In genomic region chr3:26145769-26146168, GRCh38 we compare ENCODE assay signal across 24 cellular contexts.
"Had no signal": no experiment of that assay in that cellular context is flagged by ENCODE, and none has a peak within 500 bp of the region (broad histone marks: within the 10 kb centered on the region; RNA-seq: fewer than 3 reads in every experiment).

No MANE protein-coding gene starts in this region.

- ATAC-seq: psoas muscle; right cardiac atrium; right lobe of liver; stimulated activated effector memory CD8-positive, alpha-beta T cell treated with anti-CD3 and anti-CD28 coated beads, Interleukin-12 subunit alpha, Interleukin-12 subunit beta, amount 100 ng/mL, for 72 hours; stimulated activated naive B cell treated with anti-CD40 and anti-IgM and Interleukin-4, amounts not matched to agents 10 μg/mL and 1 μg/mL and 100 μg/mL, for 72 hours had no signal

- H3K4me1 ChIP-seq: neural progenitor cell, parathyroid adenoma, psoas muscle, right lobe of liver, sigmoid colon, stomach, thyroid gland, tibial nerve, upper lobe of left lung, vagina had no signal

- H2AFZ ChIP-seq: neural progenitor cell, parathyroid adenoma had no signal

- H3K79me2 ChIP-seq: parathyroid adenoma had no signal

- H3K9me3 ChIP-seq: ovary, psoas muscle, right lobe of liver, sigmoid colon, stomach, thoracic aorta, thyroid gland, tibial nerve, vagina had no signal

- DNase-seq: occipital lobe; ovary; posterior cingulate gyrus; psoas muscle; right cardiac atrium; right lobe of liver; sigmoid colon; small intestine; stimulated activated CD4-positive, alpha-beta T cell treated with anti-CD3 and anti-CD28 coated beads, Interleukin-15, amount 100 ng/mL, for 24 hours; stimulated activated CD4-positive, alpha-beta T cell treated with anti-CD3 and anti-CD28 coated beads, Interleukin-2, amount 100 ng/mL, for 24 hours; stimulated activated CD4-positive, alpha-beta T cell treated with anti-CD3 and anti-CD28 coated beads, Interleukin-2, amount 100 ng/mL, for 48 hours; stimulated activated CD4-positive, alpha-beta T cell treated with anti-CD3 and anti-CD28 coated beads, Interleukin-4, amount 100 ng/mL, for 24 hours; stimulated activated naive B cell treated with anti-CD40 and anti-IgM and Interleukin-4, amounts not matched to agents 10 μg/mL and 1 μg/mL and 100 μg/mL, for 72 hours; stimulated activated naive CD4-positive, alpha-beta T cell treated with Interleukin-2 at 50 U/mL for 16 hours; stomach; thyroid gland; trophoblast cell; upper lobe of left lung had no signal

- H3K27me3 ChIP-seq: neural progenitor cell, ovary, right lobe of liver, sigmoid colon, stomach, thyroid gland, tibial nerve, upper lobe of left lung, vagina had no signal

- H3K4me2 ChIP-seq: neural progenitor cell had no signal

- H3K36me3 ChIP-seq: neural progenitor cell, ovary, right lobe of liver, sigmoid colon, stomach, thoracic aorta, thyroid gland, tibial nerve, upper lobe of left lung, vagina had no signal

- H3K9ac ChIP-seq: neural progenitor cell, parathyroid adenoma had no signal

- H3K4me3 ChIP-seq: neural progenitor cell, ovary, psoas muscle, right lobe of liver, sigmoid colon, stomach, thoracic aorta, thyroid gland, tibial nerve, upper lobe of left lung, vagina had no signal

- H3K27ac ChIP-seq: neural progenitor cell, ovary, parathyroid adenoma, psoas muscle, right lobe of liver, sigmoid colon, stomach, thoracic aorta, thyroid gland, tibial nerve, upper lobe of left lung, vagina had no signal
